8 cellular contexts compared by ENCODE assay signal in genomic region chr6:118649918-118650499, GRCh38. TPM values are rescaled to one million over a fixed set of nuclear protein-coding genes. Genes with fewer than 3 reads are reported as not detected.
A peak's percentile ranks its signal among the peaks of the same experiment; 100 is the strongest.
DNase-seq lines count a peak whose midpoint lies in the region; ATAC-seq, FAIRE-seq and TF ChIP-seq lines count a peak whose summit lies in the region.

No MANE protein-coding gene starts in this region.

- H3K4me1 ChIP-seq in A549 (peaks cover 16% of the 10 kb centered on the region), mucosa of rectum (ENCODE audit: control insufficient read depth in 2 of 2, insufficient read depth in 2 of 2, low read length in 2 of 2) (peaks cover 7% of the 10 kb centered on the region in 2 donors)

- peak overlapping the region; percentile 73 to 79 for H3K9ac ChIP-seq in mucosa of rectum (ENCODE audit: low read depth in 1 of 2, low read length in 2 of 2)

- no peaks in the 10 kb centered on the region for H3K9me3 ChIP-seq in A549
- H3K9me3 ChIP-seq in mucosa of rectum (ENCODE audit: control insufficient read depth in 2 of 2, low read length in 2 of 2), result no peaks in the 10 kb centered on the region

- H3K4me3 ChIP-seq in A549 (peak overlapping the region; percentile 84), HL-60 (replicated peaks; ENCODE audit: insufficient read depth, low read length) (peak overlapping the region; percentile 52), bronchial epithelial cell (ENCODE audit: low read depth, low read length) (peak overlapping the region; percentile 96), mucosa of rectum (ENCODE audit: low read length in 2 of 2) (peak overlapping the region; percentile 76 to 84)

- peak overlapping the region; percentile 85 to 94 for H3K27ac ChIP-seq in A549
- no peak overlapping the region for H3K27ac ChIP-seq in HL-60 (replicated peaks)
- H3K27ac ChIP-seq in mucosa of rectum (ENCODE audit: low read depth in 2 of 2, low read length in 2 of 2), result peak overlapping the region; percentile 87 to 92

- TF ChIP-seq RAD21 in A549 (conservative IDR thresholded peaks at IDR 0.05 in 1 of 2, IDR thresholded peaks at IDR 0.05 in 1 of 2), result no peak

- TF ChIP-seq CTCF in A549 (IDR thresholded peaks at IDR 0.05) (no peak), HL-60 (IDR thresholded peaks at IDR 0.05; ENCODE audit: insufficient read depth, low read length) (no peak), bronchial epithelial cell (IDR thresholded peaks at IDR 0.05; ENCODE audit: insufficient read depth, low read length, severe bottlenecking) (no peak)

- H3K27me3 ChIP-seq in HL-60 (ENCODE audit: insufficient read depth, poor library complexity, severe bottlenecking), result peaks cover 33% of the 10 kb centered on the region
- no peaks in the 10 kb centered on the region for H3K27me3 ChIP-seq in bronchial epithelial cell (ENCODE audit: control insufficient read depth, insufficient read depth, low read length)
- H3K27me3 ChIP-seq in mucosa of rectum (ENCODE audit: control insufficient read depth in 2 of 2, insufficient read depth in 2 of 2, low read length in 2 of 2), result peaks cover 6% of the 10 kb centered on the region in 2 donors

- no peak for TF ChIP-seq POLR2A in A549 (IDR thresholded peaks at IDR 0.05; ENCODE audit: low read length)

- TF ChIP-seq EP300 in A549 (IDR thresholded peaks at IDR 0.05), result no peak

- FAIRE-seq in A549 (lab: Jason Lieb, UNC), result no peak
- no peak for FAIRE-seq in bronchial epithelial cell (lab: Jason Lieb, UNC)

- CTCF ChIA-PET in A549 (lab: Yijun Ruan, JAX), result no interaction called here

- peak overlapping the region; percentile 80 for H3K4me2 ChIP-seq in A549

- H3K36me3 ChIP-seq in bronchial epithelial cell (ENCODE audit: control insufficient read depth, insufficient read depth, low read length), result no peaks in the 10 kb centered on the region
- no peaks in the 10 kb centered on the region for H3K36me3 ChIP-seq in mucosa of rectum (ENCODE audit: control insufficient read depth in 2 of 2, insufficient read depth in 2 of 2, low read length in 2 of 2)

- WGBS in A549 (ENCODE audit: missing lambda C conversion rate), result 16% methylated on average over 8 of the region's 9 CpGs

- POLR2A ChIA-PET in A549 (lab: Yijun Ruan, JAX), result no interaction called here

- no peak for ATAC-seq in A549
- ATAC-seq in HG02885 (IDR thresholded peaks at IDR 0.05; ENCODE audit: poor library complexity, unreplicated experiment), result no peak

- DNase-seq in A549 (ENCODE audit: low read depth in 1 of 2, low spot score in 1 of 2) (no peak), HL-60 (ENCODE audit: low read depth in 1 of 2, low spot score in 1 of 2) (no peak), bronchial epithelial cell (ENCODE audit: low read depth) (no peak), DMS114 treated with DMSO at 0.1 percent for 48 hours (lab: John Stamatoyannopoulos, UW; ENCODE audit: unreplicated experiment) (no peak), cerebellar nuclear complex (lab: John Stamatoyannopoulos, UW) (no peak), NCI-H510A (lab: John Stamatoyannopoulos, UW) (no peak)

TF ChIP-seq in A549, 52 proteins besides CTCF, POLR2A, EP300 and RAD21:
- TF ChIP-seq RARB (CRISPR knock-in tag; IDR thresholded peaks at IDR 0.05) (no peak), FOSB (CRISPR knock-in tag; IDR thresholded peaks at IDR 0.05) (no peak), JUNB (IDR thresholded peaks at IDR 0.05) (no peak), NR3C1 (IDR thresholded peaks at IDR 0.05) (no peak), MYC (IDR thresholded peaks at IDR 0.05; ENCODE audit: borderline replicate concordance, low read length) (no peak), ATOH8 (CRISPR knock-in tag; IDR thresholded peaks at IDR 0.05; ENCODE audit: low read depth) (no peak), PHF8 (IDR thresholded peaks at IDR 0.05; ENCODE audit: borderline replicate concordance, low read depth) (no peak), E2F6 (IDR thresholded peaks at IDR 0.05; ENCODE audit: borderline replicate concordance, low read depth) (no peak), CHD4 (IDR thresholded peaks at IDR 0.05; ENCODE audit: borderline replicate concordance) (no peak), HOXB5 (CRISPR knock-in tag; IDR thresholded peaks at IDR 0.05) (no peak), CBX8 (IDR thresholded peaks at IDR 0.05) (no peak), RCOR1 (IDR thresholded peaks at IDR 0.05; ENCODE audit: low read depth, low read length) (no peak), POLR2AphosphoS2 (conservative IDR thresholded peaks at IDR 0.05; ENCODE audit: low read length) (no peak), ZC3H11A (IDR thresholded peaks at IDR 0.05) (no peak), RNF2 (IDR thresholded peaks at IDR 0.05; ENCODE audit: borderline replicate concordance, low read depth) (no peak), KDM1A (IDR thresholded peaks at IDR 0.05; ENCODE audit: low read depth) (no peak), HOXA7 (CRISPR knock-in tag; IDR thresholded peaks at IDR 0.05) (no peak)

RNA-seq across cellular contexts. Expression of gene CEP85L, which starts 1.4 kb away (rescaled TPM):
- polyA plus RNA-seq in A549 (2011; rRNA removed) (3.4 and 4.0 TPM in 2 replicates), A549 (2017; fragmentation: RNase III; extraction: RNeasy Plus Mini Kit Qiagen cat#74134 plus additional on column Dnase treatment) (1.3 to 1.5 TPM (median 1.4 TPM) in 3 replicates)
- polyA plus RNA-seq in A549 (2012; cell fraction: cytosol; rRNA removed), result 0.38 and 0.71 TPM in 2 replicates
- 0.70 and 1.00 TPM in 2 replicates for polyA plus RNA-seq in A549 (2012; cell fraction: nucleus; rRNA removed)
- 8.7 and 17.1 TPM in 2 replicates for polyA minus RNA-seq in A549 (2011; rRNA and poly(A)+ RNA removed)
- total RNA-seq in bronchial epithelial cell, result 6.7 and 7.1 TPM in 2 replicates
